ENCODE assay signal across 9 cellular contexts in the genomic region with DNA sequence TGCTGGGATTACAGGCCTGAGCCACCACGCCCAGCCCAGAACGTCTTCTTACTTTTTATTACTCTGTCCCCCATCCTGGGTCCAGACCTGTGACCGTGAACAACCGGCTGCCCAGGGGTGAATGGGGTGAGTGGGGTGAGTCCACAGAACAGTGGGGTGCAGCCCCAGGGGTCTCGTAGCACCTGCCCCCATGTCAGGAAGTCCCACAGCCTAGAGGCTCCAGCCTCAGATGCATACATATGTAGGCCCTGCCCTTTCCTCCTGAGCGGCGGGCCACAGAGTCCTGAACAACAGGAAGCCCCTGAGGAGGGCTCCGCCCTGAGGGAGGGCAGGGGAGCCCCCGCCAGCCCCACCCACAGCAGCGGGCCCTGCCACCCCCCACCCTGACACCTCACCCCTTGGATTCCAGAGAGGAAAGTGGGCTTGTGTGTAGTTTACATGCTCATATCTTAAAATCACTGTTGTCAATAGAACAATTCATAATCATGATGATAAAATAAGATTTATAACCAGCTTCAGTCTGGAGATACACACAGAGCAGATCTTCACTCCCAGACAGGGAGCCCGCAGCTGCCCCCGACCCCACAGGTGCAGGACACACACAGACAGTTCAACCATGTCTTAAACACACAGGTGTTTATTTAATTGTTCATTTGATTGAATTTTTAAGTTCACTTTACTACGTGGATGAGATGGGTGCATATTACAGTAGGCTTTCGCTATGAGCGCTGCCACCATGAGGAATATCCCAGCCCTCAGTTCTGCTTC. TPM values are rescaled to one million over a fixed set of nuclear protein-coding genes. Genes with fewer than 3 reads are reported as not detected.
A peak's percentile ranks its signal among the peaks of the same experiment; 100 is the strongest.
DNase-seq lines count a peak whose midpoint lies in the region; ATAC-seq and TF ChIP-seq lines count a peak whose summit lies in the region.
"Had no signal": no experiment of that assay in that cellular context is flagged by ENCODE, and none has a peak within 500 bp of the region (broad histone marks: within the 10 kb centered on the region; RNA-seq: fewer than 3 reads in every experiment).

No MANE protein-coding gene starts in this region.

- H3K4me3 ChIP-seq in uterus = no peak overlapping the region

- ATAC-seq in naive B cell (ENCODE audit: low read depth in 2 of 2) = peak; percentile 37 to 38
- no peak for ATAC-seq in HG03565 (IDR thresholded peaks at IDR 0.05; ENCODE audit: unreplicated experiment)

- H3K4me1 ChIP-seq in uterus = peaks cover 0 to 9% of the 10 kb centered on the region in 2 donors

- H3K36me3 Mint-ChIP-seq in naive B cell = no peaks in the 10 kb centered on the region

- H3K36me3 ChIP-seq in uterus = no peaks in the 10 kb centered on the region

- H3K9me3 ChIP-seq in uterus = no peaks in the 10 kb centered on the region

- H3K4me3 Mint-ChIP-seq in naive B cell = peak overlapping the region; percentile 89 to 97 (median 93)

- H3K27me3 ChIP-seq in uterus = no peaks in the 10 kb centered on the region

- peak overlapping the region; percentile 98 to 100 (median 98) for H3K27ac Mint-ChIP-seq in naive B cell

- no peaks in the 10 kb centered on the region for H3K27me3 Mint-ChIP-seq in naive B cell

- TF ChIP-seq CTCF in uterus (IDR thresholded peaks at IDR 0.05) = no peak

- peaks cover 30 to 56% (median 49%) of the 10 kb centered on the region in 3 donors for H3K4me1 Mint-ChIP-seq in naive B cell

- intact Hi-C loops in uterus (cut with DNase I; ENCODE audit: low total_unique reads) = no loop called here

- no peak for TF ChIP-seq POLR2A in uterus (IDR thresholded peaks at IDR 0.05)

- DNase-seq in activated CD4-positive, CD25-positive, alpha-beta regulatory T cell (lab: John Stamatoyannopoulos, UW) = peak in 3 of 4 experiments; percentile 38 to 83 (median 76)
- no peak for DNase-seq in activated CD4-positive, CD25-positive, alpha-beta regulatory T cell treated with anti-CD3 and anti-CD28 coated beads, Interleukin-2, amount 50 U/mL, for 72 hours
- peak; percentile 83 for DNase-seq in activated gamma-delta T cell treated with Interleukin-2 at 50 U/mL for 16 hours
- DNase-seq in naive B cell = peak; percentile 73
- no peak for DNase-seq in uterus
- no peak for DNase-seq in amniotic stem cell (lab: John Stamatoyannopoulos, UW)
- no peak for DNase-seq in ureter (ENCODE audit: low spot score)

- no peaks in the 10 kb centered on the region for H3K9me3 Mint-ChIP-seq in naive B cell

- peak overlapping the region; percentile 39 to 73 for H3K27ac ChIP-seq in uterus
- H3K27ac ChIP-seq: KMS-11 had no signal

RNA-seq across cellular contexts. Expression of gene GMEB2, which starts 12.4 kb away (rescaled TPM):
- 10 to 100 TPM in 1 of 6 donors, 1 to 10 TPM in 5; 3.1 to 16.0 (median 8.6) TPM for polyA plus RNA-seq in naive B cell (ENCODE audit: low read depth in 6 of 6)
- total RNA-seq in uterus = 10 to 100 TPM in 2 of 4 donors, 1 to 10 TPM in 2; 2.1 to 24.8 (median 11.5) TPM
- 13.3 TPM for total RNA-seq in ureter

RNA-seq across cellular contexts. Expression of gene STMN3, which starts 13.9 kb away (rescaled TPM):
- 1 to 10 TPM; 1.2 to 4.2 (median 2.5) TPM for polyA plus RNA-seq in naive B cell (ENCODE audit: low read depth in 6 of 6)
- 10 to 100 TPM in 3 of 4 donors, 1 to 10 TPM in 1; 9.2 to 30.5 (median 20.9) TPM for total RNA-seq in uterus
- 16.5 TPM for total RNA-seq in ureter

RNA-seq across cellular contexts. Expression of gene RTEL1, which starts 18.8 kb away (rescaled TPM):
- 1 to 10 TPM in 5 of 6 donors, not detected in 1; 1.5 to 6.5 (median 3.0) TPM for polyA plus RNA-seq in naive B cell (ENCODE audit: low read depth in 6 of 6)
- total RNA-seq in uterus = 10 to 100 TPM; 17.4 to 56.5 (median 26.6) TPM
- total RNA-seq in ureter = 45.9 TPM

RNA-seq across cellular contexts. Expression of gene TNFRSF6B, which starts 57.2 kb away (rescaled TPM):
- not detected for polyA plus RNA-seq in naive B cell (ENCODE audit: low read depth in 6 of 6)
- total RNA-seq in uterus (1 to 10 TPM in 1 of 4 donors, under 1 TPM in 1, not detected in 2; 0.83 to 4.1 TPM), ureter (19.8 TPM)

Comparison
In these comparisons a context has a peak if more than half of its experiments do, and no peak if none do; other contexts are left out.
1. DNase-seq: peak in activated CD4-positive, CD25-positive, alpha-beta regulatory T cell (3 of 4), activated gamma-delta T cell treated with Interleukin-2 at 50 U/mL for 16 hours (single experiment) and naive B cell (single experiment); none in activated CD4-positive, CD25-positive, alpha-beta regulatory T cell treated with anti-CD3 and anti-CD28 coated beads, Interleukin-2, amount 50 U/mL, for 72 hours (single experiment), uterus (0 of 2), amniotic stem cell (single experiment) and ureter (single experiment).